ENCODE assay signal across 18 cellular contexts in the genomic region with DNA sequence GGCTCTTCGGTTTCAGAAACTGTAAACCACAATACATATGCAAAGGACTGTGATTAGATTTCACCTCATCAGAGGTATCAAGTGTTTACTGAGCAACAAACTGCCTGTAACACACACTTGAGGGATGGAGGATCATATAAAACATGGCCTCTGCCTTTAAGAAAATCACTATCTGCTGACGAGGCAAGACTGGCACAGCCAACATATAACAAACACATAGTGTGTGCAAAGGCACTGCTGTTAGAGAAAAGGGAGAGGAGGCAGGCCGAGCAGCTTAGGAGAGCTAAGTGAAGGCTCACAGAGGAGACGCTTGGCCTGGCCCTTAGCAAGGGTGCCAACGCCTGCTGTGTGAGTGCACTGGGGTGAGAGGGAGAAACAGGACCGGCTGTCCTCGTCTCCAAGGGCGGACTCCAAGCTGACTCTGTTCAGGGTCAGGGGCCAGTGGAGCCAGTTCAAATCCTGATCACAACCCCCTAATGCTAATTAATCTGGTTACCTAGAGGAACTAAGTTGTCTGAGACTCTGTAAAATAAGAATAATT. TPM values are rescaled to one million over a fixed set of nuclear protein-coding genes. Genes with fewer than 3 reads are reported as not detected.
DNase-seq lines count a peak whose midpoint lies in the region; ATAC-seq and TF ChIP-seq lines count a peak whose summit lies in the region.
"Had no signal": no experiment of that assay in that cellular context is flagged by ENCODE, and none has a peak within 500 bp of the region (broad histone marks: within the 10 kb centered on the region; RNA-seq: fewer than 3 reads in every experiment).

No MANE protein-coding gene starts in this region.

- no peaks in the 10 kb centered on the region for H4K20me1 ChIP-seq in PC-3 (ENCODE audit: low read length)

- no peak overlapping the region for H2AFZ ChIP-seq in PC-3 (ENCODE audit: low read length)
- H2AFZ ChIP-seq: GM23248 had no signal

- TF ChIP-seq EP300 in sigmoid colon (IDR thresholded peaks at IDR 0.05): no peak

- peak overlapping the region; percentile 72 for H3K4me2 ChIP-seq in PC-3 (ENCODE audit: low read length)

- H3K27ac ChIP-seq in breast epithelium: no peak overlapping the region
- peak overlapping the region; percentile 88 for H3K27ac ChIP-seq in PC-3 (ENCODE audit: low read length)
- peak overlapping the region; percentile 97 for H3K27ac ChIP-seq in epithelial cell of prostate
- H3K27ac ChIP-seq in heart right ventricle: no peak overlapping the region
- H3K27ac ChIP-seq in gastrocnemius medialis: peak overlapping the region in 1 of 4 donors; percentile 84
- H3K27ac ChIP-seq in sigmoid colon: no peak overlapping the region
- no peak overlapping the region for H3K27ac ChIP-seq in SJCRH30
- H3K27ac ChIP-seq: GM23248, WERI-Rb-1 had no signal

- H3K4me3 ChIP-seq in breast epithelium: no peak overlapping the region
- H3K4me3 ChIP-seq in PC-3 (ENCODE audit: low read length): peak overlapping the region; percentile 18; the same call in 1 of the 2 replicates
- H3K4me3 ChIP-seq in heart right ventricle: no peak overlapping the region
- no peak overlapping the region for H3K4me3 ChIP-seq in gastrocnemius medialis
- no peak overlapping the region for H3K4me3 ChIP-seq in sigmoid colon
- H3K4me3 ChIP-seq in SJCRH30: no peak overlapping the region
- H3K4me3 ChIP-seq: GM23248 had no signal

- ATAC-seq in PC-3 (no peak), heart right ventricle (no peak), gastrocnemius medialis (no peak)
- ATAC-seq: naive thymus-derived CD8-positive, alpha-beta T cell had no signal

- DNase-seq in MCF 10A (ENCODE audit: unreplicated experiment): no peak
- DNase-seq in breast epithelium (ENCODE audit: low spot score in 2 of 2): no peak
- DNase-seq in PC-3: no peak
- DNase-seq in epithelial cell of prostate (ENCODE audit: low read depth, low spot score): no peak
- no peak for DNase-seq in heart right ventricle
- DNase-seq in gastrocnemius medialis: no peak
- no peak for DNase-seq in sigmoid colon
- DNase-seq in SJCRH30: no peak
- DNase-seq: ACHN; activated CD4-positive, alpha-beta memory T cell treated with anti-CD3 and anti-CD28 coated beads for 36 hours; activated T-cell treated with anti-CD3 and anti-CD28 coated beads for 4 hours; GM23248; naive thymus-derived CD8-positive, alpha-beta T cell; NCI-H2171; NCI-H69; stimulated activated CD4-positive, alpha-beta T cell treated with anti-CD3 and anti-CD28 coated beads, Interleukin-12 subunit alpha, Interleukin-12 subunit beta, amount 100 ng/mL, for 4 hours; T-helper 2 cell; WERI-Rb-1 had no signal

- peaks cover 8% of the 10 kb centered on the region for H3K36me3 Mint-ChIP-seq in MCF 10A (ENCODE audit: insufficient read depth, unreplicated experiment)
- H3K36me3 Mint-ChIP-seq: activated CD4-positive, alpha-beta memory T cell treated with anti-CD3 and anti-CD28 coated beads for 36 hours; naive thymus-derived CD8-positive, alpha-beta T cell had no signal

- H3K9ac ChIP-seq in PC-3 (ENCODE audit: low read length): peak overlapping the region; percentile 67
- H3K9ac ChIP-seq: GM23248 had no signal

- in situ Hi-C loops in gastrocnemius medialis (cut with MboI; ENCODE audit: low sequenced_read_pairs in 4 of 4): no loop called here

- 89 to 97% methylated on average over 8 of the region's 8 CpGs for WGBS in heart right ventricle, 2 donors
- WGBS in sigmoid colon, 2 donors: 91% methylated on average over 8 of the region's 8 CpGs

- H3K36me3 ChIP-seq in breast epithelium (no peaks in the 10 kb centered on the region), PC-3 (ENCODE audit: low read depth, low read length) (no peaks in the 10 kb centered on the region), heart right ventricle (no peaks in the 10 kb centered on the region), gastrocnemius medialis (no peaks in the 10 kb centered on the region), sigmoid colon (no peaks in the 10 kb centered on the region), SJCRH30 (no peaks in the 10 kb centered on the region)
- H3K36me3 ChIP-seq: WERI-Rb-1 had no signal

- H3K4me1 Mint-ChIP-seq in MCF 10A (ENCODE audit: insufficient read depth, unreplicated experiment): peaks cover 37% of the 10 kb centered on the region

- H3K9me2 ChIP-seq in PC-3 (replicated peaks; ENCODE audit: low read length): no peaks in the 10 kb centered on the region

- BruUV-seq in MCF 10A (replicated peaks; lab: Mats Ljungman, UMichigan) (no TSS peak), PC-3 (replicated peaks; lab: Mats Ljungman, UMichigan) (no TSS peak)

- TF ChIP-seq CTCF in MCF 10A (IDR thresholded peaks at IDR 0.05; ENCODE audit: unreplicated experiment) (no peak), breast epithelium (IDR thresholded peaks at IDR 0.05) (no peak), PC-3 (conservative IDR thresholded peaks at IDR 0.05; ENCODE audit: low read depth, low read length) (no peak), heart right ventricle (IDR thresholded peaks at IDR 0.05) (no peak), gastrocnemius medialis (IDR thresholded peaks at IDR 0.05 in 4 of 5, conservative IDR thresholded peaks at IDR 0.05 in 1 of 5) (no peak), sigmoid colon (IDR thresholded peaks at IDR 0.05) (no peak)

- no peaks in the 10 kb centered on the region for H3K9me3 Mint-ChIP-seq in MCF 10A (ENCODE audit: unreplicated experiment)
- H3K9me3 Mint-ChIP-seq: activated CD4-positive, alpha-beta memory T cell treated with anti-CD3 and anti-CD28 coated beads for 36 hours; naive thymus-derived CD8-positive, alpha-beta T cell had no signal

- TF ChIP-seq POLR2A in breast epithelium (IDR thresholded peaks at IDR 0.05) (no peak), gastrocnemius medialis (IDR thresholded peaks at IDR 0.05) (no peak), sigmoid colon (IDR thresholded peaks at IDR 0.05) (no peak)

- no peaks in the 10 kb centered on the region for H3K27me3 Mint-ChIP-seq in MCF 10A (ENCODE audit: insufficient read depth, unreplicated experiment)
- H3K27me3 Mint-ChIP-seq: activated CD4-positive, alpha-beta memory T cell treated with anti-CD3 and anti-CD28 coated beads for 36 hours had no signal

- intact Hi-C loops in MCF 10A (cut with micrococcal nuclease) (no loop called here), breast epithelium (cut with DNase I; ENCODE audit: low total_unique reads) (no loop called here), PC-3 (cut with micrococcal nuclease) (no loop called here), heart right ventricle (cut with DNase I) (no loop called here), gastrocnemius medialis (cut with DNase I; ENCODE audit: low total_unique reads) (no loop called here), sigmoid colon (cut with DNase I) (no loop called here)

- H3K4me3 Mint-ChIP-seq in MCF 10A (ENCODE audit: unreplicated experiment): no peak overlapping the region
- H3K4me3 Mint-ChIP-seq: activated CD4-positive, alpha-beta memory T cell treated with anti-CD3 and anti-CD28 coated beads for 36 hours; naive thymus-derived CD8-positive, alpha-beta T cell had no signal

- H3K4me1 ChIP-seq in breast epithelium: no peaks in the 10 kb centered on the region
- H3K4me1 ChIP-seq in PC-3 (ENCODE audit: insufficient read depth, low read length): peaks cover 40% of the 10 kb centered on the region
- peaks cover 0 to 13% (median 0%) of the 10 kb centered on the region in 9 donors for H3K4me1 ChIP-seq in heart right ventricle
- peaks cover 0 to 32% of the 10 kb centered on the region in 2 donors for H3K4me1 ChIP-seq in gastrocnemius medialis
- peaks cover 0 to 5% (median 0%) of the 10 kb centered on the region in 4 donors for H3K4me1 ChIP-seq in sigmoid colon
- no peaks in the 10 kb centered on the region for H3K4me1 ChIP-seq in SJCRH30

- H3K9me3 ChIP-seq in breast epithelium: no peaks in the 10 kb centered on the region
- H3K9me3 ChIP-seq in PC-3 (ENCODE audit: low read length): no peaks in the 10 kb centered on the region
- H3K9me3 ChIP-seq in heart right ventricle: no peaks in the 10 kb centered on the region
- H3K9me3 ChIP-seq in gastrocnemius medialis: no peaks in the 10 kb centered on the region
- no peaks in the 10 kb centered on the region for H3K9me3 ChIP-seq in sigmoid colon
- no peaks in the 10 kb centered on the region for H3K9me3 ChIP-seq in SJCRH30 (replicated peaks)

- no peaks in the 10 kb centered on the region for H3F3A ChIP-seq in PC-3 (ENCODE audit: low read length, unreplicated experiment)

- CTCF ChIA-PET in MCF 10A (lab: Yijun Ruan, JAX) (no interaction called here), PC-3 (lab: Charles Lee) (no interaction called here)

- no peaks in the 10 kb centered on the region for H3K27me3 ChIP-seq in breast epithelium
- no peaks in the 10 kb centered on the region for H3K27me3 ChIP-seq in PC-3 (ENCODE audit: low read length)
- no peaks in the 10 kb centered on the region for H3K27me3 ChIP-seq in heart right ventricle
- no peaks in the 10 kb centered on the region for H3K27me3 ChIP-seq in gastrocnemius medialis
- no peaks in the 10 kb centered on the region for H3K27me3 ChIP-seq in sigmoid colon
- no peaks in the 10 kb centered on the region for H3K27me3 ChIP-seq in SJCRH30

- POLR2A ChIA-PET in MCF 10A (lab: Yijun Ruan, JAX) (interaction anchor here (1.3 to 2.8 kb wide), 3 partner anchors 13 to 54 kb away, joined by 5 to 10 read pairs (median 9); a partner anchor contains a TSS), PC-3 (lab: Charles Lee; ENCODE audit: unreplicated experiment) (no interaction called here)

- H3K79me2 ChIP-seq in PC-3 (ENCODE audit: low read length): peaks cover 11% of the 10 kb centered on the region

- H3K27ac Mint-ChIP-seq in MCF 10A (ENCODE audit: low read depth, unreplicated experiment): peak overlapping the region; percentile 82
- H3K27ac Mint-ChIP-seq: activated CD4-positive, alpha-beta memory T cell treated with anti-CD3 and anti-CD28 coated beads for 36 hours; naive thymus-derived CD8-positive, alpha-beta T cell had no signal

RNA-seq across cellular contexts. Expression of a gene that starts 48.2 kb away (rescaled TPM):
- total RNA-seq in MCF 10A (2022) (30.4 and 39.9 TPM in 2 replicates), breast epithelium (10 to 100 TPM in 2 of 3 donors, 1 to 10 TPM in 1; 5.2 to 14.4 (median 11.7) TPM), PC-3 (2014; rRNA removed) (64.4 and 79.8 TPM in 2 replicates), heart right ventricle (10 to 100 TPM in 9 of 10 donors, 1 to 10 TPM in 1; 9.1 to 20.7 (median 13.6) TPM), gastrocnemius medialis (10 to 100 TPM in 2 of 4 donors, 1 to 10 TPM in 2; 8.6 to 12.1 (median 10.1) TPM), sigmoid colon (1 to 10 TPM; 4.2 to 6.8 (median 4.4) TPM)
- polyA plus RNA-seq in heart right ventricle (10 to 100 TPM; 13.7 to 33.1 TPM), sigmoid colon (10 to 100 TPM in 1 of 3 donors, 1 to 10 TPM in 2; 4.2 to 32.2 (median 8.3) TPM)
- total RNA-seq in SJCRH30 (2014; rRNA removed; shearing (Covaris generic)): 15.6 and 15.9 TPM in 2 replicates

RNA-seq across cellular contexts. Expression of a gene that starts 53.1 kb away (rescaled TPM):
- total RNA-seq in MCF 10A (2022) (27.0 and 37.7 TPM in 2 replicates), breast epithelium (100 to 1,000 TPM in 1 of 3 donors, 10 to 100 TPM in 2; 35.4 to 137 (median 50.2) TPM), PC-3 (2014; rRNA removed) (24.5 and 39.7 TPM in 2 replicates), heart right ventricle (10 to 100 TPM in 7 of 10 donors, 1 to 10 TPM in 3; 6.8 to 18.5 (median 11.0) TPM), gastrocnemius medialis (10 to 100 TPM; 13.1 to 67.6 (median 32.1) TPM), sigmoid colon (10 to 100 TPM in 1 of 4 donors, 1 to 10 TPM in 3; 2.0 to 11.8 (median 5.1) TPM)
- polyA plus RNA-seq in heart right ventricle (10 to 100 TPM; 13.2 to 26.0 TPM), sigmoid colon (10 to 100 TPM; 27.0 to 40.2 (median 34.2) TPM)
- 19.9 and 22.9 TPM in 2 replicates for total RNA-seq in SJCRH30 (2014; rRNA removed; shearing (Covaris generic))

Comparison
In these comparisons a context has a peak if more than half of its experiments do, and no peak if none do; other contexts are left out.
1. H3K27ac ChIP-seq: peak in PC-3 (single experiment) and epithelial cell of prostate (single experiment); none in breast epithelium (0 of 2), heart right ventricle (0 of 10), sigmoid colon (0 of 4) and SJCRH30 (single experiment).